Comparison of ENCODE assay signal across 8 cellular contexts in genomic region chr16:88454315-88455057, GRCh38. TPM values are rescaled to one million over a fixed set of nuclear protein-coding genes. Genes with fewer than 3 reads are reported as not detected.
A peak's percentile ranks its signal among the peaks of the same experiment; 100 is the strongest.
DNase-seq lines count a peak whose midpoint lies in the region; ATAC-seq, FAIRE-seq and TF ChIP-seq lines count a peak whose summit lies in the region.

No MANE protein-coding gene starts in this region.

- H3K4me2 ChIP-seq in HepG2 (ENCODE audit: low read depth, low read length), result peak overlapping the region; percentile 100

- intact Hi-C loops in HepG2 (cut with micrococcal nuclease; ENCODE audit: unreplicated experiment), result loop anchor here (1.0 to 5.0 kb wide), 3 partner anchors 34 to 72 kb away; no protein-coding TSS in a partner anchor

- in situ Hi-C loops in astrocyte of the cerebellum (cut with HindIII; ENCODE audit: low sequenced_read_pairs) (no loop called here), HepG2 (cut with HindIII; ENCODE audit: extremely low pct_ligation_motif_present, low pct_unique_long_range_greater_than_20kb) (loop anchor here (10.0 kb wide), 1 partner anchor 50 kb away; no protein-coding TSS in a partner anchor)

- peaks cover 54% of the 10 kb centered on the region for H3K79me2 ChIP-seq in HepG2 (ENCODE audit: insufficient read depth, low read length)

- WGBS in HepG2 (ENCODE audit: low lambda C conversion rate), result under 1% methylated on average over 19 of the region's 45 CpGs
- 6% methylated on average over 10 of the region's 45 CpGs for WGBS in suprapubic skin

- H3K36me3 ChIP-seq in HepG2 (replicated peaks in 1 of 2; ENCODE audit: control insufficient read depth in 1 of 2, insufficient read depth in 2 of 2, low read length in 2 of 2), result peaks cover 2 to 4% of the 10 kb centered on the region in 2 experiments; a peak in 1 of 5 replicates
- no peaks in the 10 kb centered on the region for H3K36me3 ChIP-seq in suprapubic skin

- H3K9ac ChIP-seq in HepG2 (ENCODE audit: insufficient read depth, low read depth, low read length), result peak overlapping the region; percentile 84

- H3K4me3 ChIP-seq in astrocyte of the cerebellum (ENCODE audit: low read depth, low read length), result peak overlapping the region; percentile 50
- peak overlapping the region; percentile 62 to 95 (median 93) for H3K4me3 ChIP-seq in HepG2 (replicated peaks in 1 of 3; ENCODE audit: insufficient read depth in 1 of 3, low read depth in 2 of 3, low read length in 3 of 3)
- peak overlapping the region; percentile 65 for H3K4me3 ChIP-seq in suprapubic skin

- no peak for TF ChIP-seq CTCF in astrocyte of the cerebellum (IDR thresholded peaks at IDR 0.05; ENCODE audit: low read depth, low read length, missing control alignments)
- TF ChIP-seq CTCF in HepG2 (CRISPR knock-in tag; IDR thresholded peaks at IDR 0.05), result no peak
- peak in 1 of 2 donors; percentile 4 for TF ChIP-seq CTCF in suprapubic skin (IDR thresholded peaks at IDR 0.05)

- peak overlapping the region; percentile 61 for H3K27ac ChIP-seq in HepG2 (ENCODE audit: extremely low read length, insufficient read depth, low read length)
- H3K27ac ChIP-seq in suprapubic skin, result peak overlapping the region; percentile 19

- ATAC-seq in HepG2 (peak; percentile 16), GM21529 (IDR thresholded peaks at IDR 0.05; ENCODE audit: unreplicated experiment) (no peak)

- H2AFZ ChIP-seq in HepG2 (ENCODE audit: low read length), result no peak overlapping the region

- DNase-seq in Daoy (ENCODE audit: low read depth) (peak; percentile 48), NCI-H69 (lab: John Stamatoyannopoulos, UW) (peak; percentile 65), astrocyte of the cerebellum (ENCODE audit: low read depth) (no peak), HepG2 (ENCODE audit: low spot score) (no peak), suprapubic skin (ENCODE audit: low spot score in 2 of 2) (no peak), OCI-M1 (lab: John Stamatoyannopoulos, UW) (no peak), GF-D8 (lab: John Stamatoyannopoulos, UW) (no peak)

- H3K4me1 ChIP-seq in HepG2 (ENCODE audit: insufficient read depth, low read length) (peaks cover 38% of the 10 kb centered on the region), suprapubic skin (peaks cover 38% of the 10 kb centered on the region)

- no peak for FAIRE-seq in HepG2 (lab: Jason Lieb, UNC)

- TSS peak; percentile 49 for BruUV-seq in HepG2 (replicated peaks; lab: Mats Ljungman, UMichigan)

- H3K9me3 ChIP-seq in HepG2 (ENCODE audit: low read length) (no peaks in the 10 kb centered on the region), suprapubic skin (no peaks in the 10 kb centered on the region)

- no peak; a peak in 1 of 4 replicates for TF ChIP-seq EP300 in HepG2 (IDR thresholded peaks at IDR 0.05; ENCODE audit: low read depth in 2 of 2, low read length in 2 of 2)
- no peak for TF ChIP-seq EP300 in HepG2 (CRISPR knock-in tag; IDR thresholded peaks at IDR 0.05; ENCODE audit: borderline replicate concordance)
- TF ChIP-seq EP300 in suprapubic skin (IDR thresholded peaks at IDR 0.05), result no peak

- H3K27me3 ChIP-seq in HepG2 (ENCODE audit: control insufficient read depth in 1 of 2, insufficient read depth in 2 of 2, low read length in 2 of 2) (peaks cover 4 to 27% of the 10 kb centered on the region in 2 experiments; a peak in 4 of 5 replicates), suprapubic skin (no peaks in the 10 kb centered on the region)

- peaks cover 33% of the 10 kb centered on the region for H4K20me1 ChIP-seq in HepG2 (ENCODE audit: insufficient read depth, low read length)

- POLR2A ChIA-PET in HepG2 (lab: Yijun Ruan, JAX), result interaction anchor here (1.4 to 2.7 kb wide), 4 partner anchors 27 to 55 kb away, joined by 4 to 40 read pairs (median 16); no protein-coding TSS in a partner anchor

- TF ChIP-seq RAD21 in HepG2 (CRISPR knock-in tag; IDR thresholded peaks at IDR 0.05), result peak; percentile 8

- CTCF ChIA-PET in HepG2 (lab: Yijun Ruan, JAX; ENCODE audit: low intra/inter-chr PET ratio, low total read pairs), result interaction anchor here (1.4 to 1.8 kb wide), 2 partner anchors 34 to 73 kb away, joined by 5 to 7 read pairs; no protein-coding TSS in a partner anchor

- no peak for TF ChIP-seq POLR2A in HepG2 (IDR thresholded peaks at IDR 0.05; ENCODE audit: insufficient read depth in 1 of 2, low read depth in 2 of 2, low read length in 2 of 2)
- TF ChIP-seq POLR2A in suprapubic skin (IDR thresholded peaks at IDR 0.05), result no peak

TF ChIP-seq in HepG2, 621 proteins besides CTCF, POLR2A, EP300 and RAD21 (continues in another document):
- TF ChIP-seq HNF4G (IDR thresholded peaks at IDR 0.05; ENCODE audit: borderline replicate concordance, low read depth, low read length) (no peak), HNF4G (CRISPR knock-in tag; IDR thresholded peaks at IDR 0.05; ENCODE audit: borderline replicate concordance, low read depth) (no peak), ZNF569 (CRISPR knock-in tag; IDR thresholded peaks at IDR 0.05; ENCODE audit: borderline replicate concordance) (no peak), ETV5 (CRISPR knock-in tag; IDR thresholded peaks at IDR 0.05; ENCODE audit: borderline replicate concordance) (peak; percentile 23; the same call in 1 of the 2 replicates), TSC22D2 (CRISPR knock-in tag; IDR thresholded peaks at IDR 0.05; ENCODE audit: borderline replicate concordance) (no peak), U2AF1 (optimal IDR thresholded peaks at IDR 0.05; ENCODE audit: low read depth, low read length) (peak; percentile 23), CEBPG (CRISPR knock-in tag; IDR thresholded peaks at IDR 0.05) (no peak), ZNF225 (CRISPR knock-in tag; IDR thresholded peaks at IDR 0.05) (peak; percentile 75; the same call in 1 of the 2 replicates)
- TF ChIP-seq, protein P1, sequence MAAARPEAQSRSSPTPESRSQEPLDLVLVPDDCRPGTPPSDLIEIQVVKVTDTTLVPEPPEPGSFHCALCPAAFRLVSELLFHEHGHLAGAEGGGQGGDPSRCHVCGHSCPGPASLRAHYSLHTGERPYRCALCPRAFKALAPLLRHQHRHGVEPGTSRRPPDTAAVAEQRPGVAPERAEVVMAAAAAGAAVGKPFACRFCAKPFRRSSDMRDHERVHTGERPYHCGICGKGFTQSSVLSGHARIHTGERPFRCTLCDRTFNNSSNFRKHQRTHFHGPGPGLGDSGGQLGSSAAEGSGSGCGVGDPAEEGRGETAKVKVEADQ (CRISPR knock-in tag; IDR thresholded peaks at IDR 0.05; ENCODE audit: borderline replicate concordance), result no peak
- TF ChIP-seq, protein P2, sequence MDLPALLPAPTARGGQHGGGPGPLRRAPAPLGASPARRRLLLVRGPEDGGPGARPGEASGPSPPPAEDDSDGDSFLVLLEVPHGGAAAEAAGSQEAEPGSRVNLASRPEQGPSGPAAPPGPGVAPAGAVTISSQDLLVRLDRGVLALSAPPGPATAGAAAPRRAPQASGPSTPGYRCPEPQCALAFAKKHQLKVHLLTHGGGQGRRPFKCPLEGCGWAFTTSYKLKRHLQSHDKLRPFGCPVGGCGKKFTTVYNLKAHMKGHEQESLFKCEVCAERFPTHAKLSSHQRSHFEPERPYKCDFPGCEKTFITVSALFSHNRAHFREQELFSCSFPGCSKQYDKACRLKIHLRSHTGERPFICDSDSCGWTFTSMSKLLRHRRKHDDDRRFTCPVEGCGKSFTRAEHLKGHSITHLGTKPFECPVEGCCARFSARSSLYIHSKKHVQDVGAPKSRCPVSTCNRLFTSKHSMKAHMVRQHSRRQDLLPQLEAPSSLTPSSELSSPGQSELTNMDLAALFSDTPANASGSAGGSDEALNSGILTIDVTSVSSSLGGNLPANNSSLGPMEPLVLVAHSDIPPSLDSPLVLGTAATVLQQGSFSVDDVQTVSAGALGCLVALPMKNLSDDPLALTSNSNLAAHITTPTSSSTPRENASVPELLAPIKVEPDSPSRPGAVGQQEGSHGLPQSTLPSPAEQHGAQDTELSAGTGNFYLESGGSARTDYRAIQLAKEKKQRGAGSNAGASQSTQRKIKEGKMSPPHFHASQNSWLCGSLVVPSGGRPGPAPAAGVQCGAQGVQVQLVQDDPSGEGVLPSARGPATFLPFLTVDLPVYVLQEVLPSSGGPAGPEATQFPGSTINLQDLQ (CRISPR knock-in tag; IDR thresholded peaks at IDR 0.05), result no peak
- TF ChIP-seq, protein P3, sequence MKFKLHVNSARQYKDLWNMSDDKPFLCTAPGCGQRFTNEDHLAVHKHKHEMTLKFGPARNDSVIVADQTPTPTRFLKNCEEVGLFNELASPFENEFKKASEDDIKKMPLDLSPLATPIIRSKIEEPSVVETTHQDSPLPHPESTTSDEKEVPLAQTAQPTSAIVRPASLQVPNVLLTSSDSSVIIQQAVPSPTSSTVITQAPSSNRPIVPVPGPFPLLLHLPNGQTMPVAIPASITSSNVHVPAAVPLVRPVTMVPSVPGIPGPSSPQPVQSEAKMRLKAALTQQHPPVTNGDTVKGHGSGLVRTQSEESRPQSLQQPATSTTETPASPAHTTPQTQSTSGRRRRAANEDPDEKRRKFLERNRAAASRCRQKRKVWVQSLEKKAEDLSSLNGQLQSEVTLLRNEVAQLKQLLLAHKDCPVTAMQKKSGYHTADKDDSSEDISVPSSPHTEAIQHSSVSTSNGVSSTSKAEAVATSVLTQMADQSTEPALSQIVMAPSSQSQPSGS (CRISPR knock-in tag; IDR thresholded peaks at IDR 0.05), result no peak

RNA-seq across cellular contexts. Expression of gene ZFPM1, which starts 1.4 kb away (rescaled TPM):
- 0.30 and 0.40 TPM in 2 replicates for total RNA-seq in Daoy (2014; rRNA removed; shearing (Covaris generic))
- total RNA-seq in HepG2 (2016; rRNA removed; fragmentation: Illumina TruSeq; extraction: Trizol) (3.4 and 3.8 TPM in 2 replicates), suprapubic skin (1 to 10 TPM; 4.2 to 9.3 (median 5.1) TPM)
- total RNA-seq in HepG2 (2016; cell fraction: cytosol; rRNA removed; fragmentation: Illumina TruSeq; extraction: Trizol; ENCODE audit: low read depth), result 0.81 and 2.1 TPM in 2 replicates
- total RNA-seq in HepG2 (2016; cell fraction: insoluble cytoplasmic fraction; rRNA removed; fragmentation: Illumina TruSeq; extraction: Trizol), result 3.4 and 3.9 TPM in 2 replicates
- total RNA-seq in HepG2 (2016; cell fraction: membrane; rRNA removed; fragmentation: Illumina TruSeq; extraction: Trizol), result 3.4 and 4.3 TPM in 2 replicates
- 3.4 and 6.6 TPM in 2 replicates for total RNA-seq in HepG2 (2016; cell fraction: nucleus; rRNA removed; fragmentation: Illumina TruSeq; extraction: Trizol)
- polyA plus RNA-seq in HepG2 (2011; rRNA removed), result 1.3 and 1.7 TPM in 2 replicates
- polyA plus RNA-seq in HepG2 (2011; cell fraction: cytosol; rRNA removed), result 0.79 and 1.3 TPM in 2 replicates
- polyA plus RNA-seq in HepG2 (2011; cell fraction: nucleus; rRNA removed), result 7.1 and 7.6 TPM in 2 replicates
- 7.2 and 7.6 TPM in 2 replicates for polyA plus RNA-seq in HepG2 (2012)
- 1.2 TPM in 2 replicates for polyA plus RNA-seq in HepG2 (2016; cell fraction: cytosol; fragmentation: Illumina TruSeq; extraction: Trizol; ENCODE audit: low read depth)
- 3.7 and 8.7 TPM in 2 replicates for polyA plus RNA-seq in HepG2 (2016; cell fraction: insoluble cytoplasmic fraction; fragmentation: Illumina TruSeq; extraction: Trizol; ENCODE audit: low read depth)
- 2.7 and 4.8 TPM in 2 replicates for polyA plus RNA-seq in HepG2 (2016; cell fraction: membrane; fragmentation: Illumina TruSeq; extraction: Trizol; ENCODE audit: low read depth)
- polyA plus RNA-seq in HepG2 (2016; cell fraction: nucleus; fragmentation: Illumina TruSeq; extraction: Trizol; ENCODE audit: insufficient read depth, low read depth), result 14.0 and 14.3 TPM in 2 replicates
- 0.98 and 4.2 TPM in 2 replicates for polyA minus RNA-seq in HepG2 (2011; rRNA and poly(A)+ RNA removed; ENCODE audit: low replicate concordance)
- 2.7 and 6.6 TPM in 2 replicates for polyA minus RNA-seq in HepG2 (2011; cell fraction: cytosol; rRNA and poly(A)+ RNA removed)
- polyA minus RNA-seq in HepG2 (2011; cell fraction: nucleus; rRNA and poly(A)+ RNA removed), result 5.0 and 7.5 TPM in 2 replicates

Comparison
In these comparisons a context has a peak if more than half of its experiments do, and no peak if none do; other contexts are left out.
1. DNase-seq: peak in Daoy (single experiment) and NCI-H69 (single experiment); none in astrocyte of the cerebellum (single experiment), HepG2 (single experiment), suprapubic skin (0 of 2), OCI-M1 (single experiment) and GF-D8 (single experiment).
2. Peak in every context shown above with its lines, with median percentiles within 50 percentile points of each other: H3K4me3 ChIP-seq.